In genomic region chr13:111916201-111916600, GRCh38 we compare ENCODE assay signal across 23 cellular contexts.
"Had no signal": no experiment of that assay in that cellular context is flagged by ENCODE, and none has a peak within 500 bp of the region (broad histone marks: within the 10 kb centered on the region; RNA-seq: fewer than 3 reads in every experiment).

No MANE protein-coding gene starts in this region.

- ATAC-seq: esophagus mucosa; heart right ventricle; lower lobe of right lung; natural killer cell treated with Interleukin-12 subunit alpha and Interleukin-12 subunit beta and Interleukin-15 and Interleukin-18, amount 100 ng/mL, for 72 hours; psoas muscle; stimulated activated effector memory CD8-positive, alpha-beta T cell treated with anti-CD3 and anti-CD28 coated beads, Interleukin-12 subunit alpha, Interleukin-12 subunit beta, amount 100 ng/mL, for 72 hours; stimulated activated naive CD8-positive, alpha-beta T cell treated with anti-CD3 and anti-CD28 coated beads, Interleukin-15, Interleukin-2, amounts not matched to agents 100 U/mL and 50 U/mL, for 24 hours had no signal

- H3K27ac ChIP-seq: heart right ventricle, left ventricle myocardium inferior, lower lobe of right lung, psoas muscle, suprapubic skin, thyroid gland, upper lobe of left lung, vagina had no signal

- H3K27me3 ChIP-seq: thyroid gland, upper lobe of left lung, vagina had no signal

- H3K4me3 ChIP-seq: heart right ventricle, left ventricle myocardium inferior, lower lobe of right lung, psoas muscle, suprapubic skin, thyroid gland, upper lobe of left lung, vagina had no signal

- H3K4me1 ChIP-seq: heart right ventricle, left ventricle myocardium inferior, lower lobe of right lung, psoas muscle, suprapubic skin, thyroid gland, upper lobe of left lung, vagina had no signal

- H3K27ac Mint-ChIP-seq: memory B cell; natural killer cell treated with Interleukin-12 subunit alpha and Interleukin-12 subunit beta and Interleukin-15 and Interleukin-18, amount 100 ng/mL, for 72 hours; stimulated activated effector memory CD8-positive, alpha-beta T cell treated with anti-CD3 and anti-CD28 coated beads, Interleukin-12 subunit alpha, Interleukin-12 subunit beta, amount 100 ng/mL, for 72 hours had no signal

- DNase-seq: cerebellar nuclear complex; dermis blood vessel endothelial cell; effector CD4-positive, alpha-beta T cell; heart right ventricle; hypothalamus; left ventricle myocardium inferior; lower lobe of right lung; midbrain; occipital lobe; psoas muscle; retina; small intestine; stimulated activated CD4-positive, alpha-beta T cell treated with anti-CD3 and anti-CD28 coated beads, Interleukin-2, amount 100 ng/mL, for 48 hours; stimulated activated CD8-positive, alpha-beta memory T cell treated with anti-CD3 and anti-CD28 coated beads, Interleukin-4, amount 100 ng/mL, for 48 hours; stimulated activated naive CD8-positive, alpha-beta T cell treated with anti-CD3 and anti-CD28 coated beads, Interleukin-15, Interleukin-2, amounts not matched to agents 100 U/mL and 50 U/mL, for 24 hours; thyroid gland had no signal

- H3K4me3 Mint-ChIP-seq: memory B cell; natural killer cell treated with Interleukin-12 subunit alpha and Interleukin-12 subunit beta and Interleukin-15 and Interleukin-18, amount 100 ng/mL, for 72 hours; stimulated activated effector memory CD8-positive, alpha-beta T cell treated with anti-CD3 and anti-CD28 coated beads, Interleukin-12 subunit alpha, Interleukin-12 subunit beta, amount 100 ng/mL, for 72 hours had no signal

- H3K36me3 Mint-ChIP-seq: memory B cell; natural killer cell treated with Interleukin-12 subunit alpha and Interleukin-12 subunit beta and Interleukin-15 and Interleukin-18, amount 100 ng/mL, for 72 hours; stimulated activated effector memory CD8-positive, alpha-beta T cell treated with anti-CD3 and anti-CD28 coated beads, Interleukin-12 subunit alpha, Interleukin-12 subunit beta, amount 100 ng/mL, for 72 hours had no signal

- H3K27me3 Mint-ChIP-seq: memory B cell had no signal

- H3K9me3 Mint-ChIP-seq: memory B cell; natural killer cell treated with Interleukin-12 subunit alpha and Interleukin-12 subunit beta and Interleukin-15 and Interleukin-18, amount 100 ng/mL, for 72 hours; stimulated activated effector memory CD8-positive, alpha-beta T cell treated with anti-CD3 and anti-CD28 coated beads, Interleukin-12 subunit alpha, Interleukin-12 subunit beta, amount 100 ng/mL, for 72 hours had no signal

- H3K4me1 Mint-ChIP-seq: memory B cell; stimulated activated effector memory CD8-positive, alpha-beta T cell treated with anti-CD3 and anti-CD28 coated beads, Interleukin-12 subunit alpha, Interleukin-12 subunit beta, amount 100 ng/mL, for 72 hours had no signal

- H3K36me3 ChIP-seq: heart right ventricle, left ventricle myocardium inferior, lower lobe of right lung, suprapubic skin, thyroid gland, upper lobe of left lung, vagina had no signal

- H3K9me3 ChIP-seq: heart right ventricle, left ventricle myocardium inferior, lower lobe of right lung, psoas muscle, suprapubic skin, thyroid gland, upper lobe of left lung, vagina had no signal
